In the genomic region with DNA sequence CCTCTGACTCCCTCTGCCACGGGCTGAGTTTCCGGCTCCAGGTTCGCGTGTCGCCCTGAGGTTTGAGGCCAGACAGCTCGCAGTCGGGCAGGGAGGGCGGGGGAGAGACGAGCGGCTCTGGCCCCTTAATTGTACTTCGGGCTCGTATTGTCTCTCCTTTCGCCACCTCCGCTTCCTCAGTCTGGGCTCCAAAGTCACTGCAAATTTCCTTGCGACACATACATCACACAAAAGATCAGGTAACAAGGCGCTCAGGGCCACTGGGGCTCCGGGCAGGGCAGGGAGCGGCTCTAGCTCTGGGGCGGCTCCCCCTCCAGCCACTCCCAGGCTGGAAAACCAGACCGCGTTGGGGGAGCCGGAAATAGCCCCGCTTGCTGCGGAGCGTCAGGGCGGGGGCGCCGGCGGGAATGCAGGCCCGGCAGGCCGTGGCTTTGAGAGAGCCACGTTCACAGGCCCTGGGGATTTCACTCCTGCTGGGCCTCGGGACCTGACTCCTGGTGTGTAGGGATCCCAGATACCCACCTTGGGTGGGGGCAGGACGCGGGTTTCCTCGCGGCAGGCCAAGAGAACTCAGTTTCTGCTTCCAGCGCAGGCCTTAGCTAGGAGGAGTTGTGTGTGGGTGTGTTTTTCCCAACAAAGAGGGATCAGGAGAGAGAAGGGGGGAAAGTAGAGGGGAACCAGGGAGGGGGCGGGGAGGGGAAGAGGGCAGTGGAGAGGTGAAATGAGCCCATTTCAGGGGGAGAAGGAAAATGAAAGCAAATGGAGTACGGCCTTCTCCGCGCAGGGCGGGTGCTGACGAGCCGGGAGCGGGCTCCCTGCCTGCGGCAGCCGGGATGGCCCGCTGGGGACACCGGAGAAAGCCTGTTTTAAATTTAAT, we compare ENCODE assay signal across 8 cellular contexts. TPM values are rescaled to one million over a fixed set of nuclear protein-coding genes. Genes with fewer than 3 reads are reported as not detected.
DNase-seq lines count a peak whose midpoint lies in the region; ATAC-seq and TF ChIP-seq lines count a peak whose summit lies in the region.

No MANE protein-coding gene starts in this region.

- POLR2A ChIA-PET in activated CD4-positive, alpha-beta T cell treated with anti-CD3 and anti-CD28 coated beads for 36 hours (lab: Charles Lee) = interaction anchor here (0.6 kb wide), 1 partner anchor 13 kb away, joined by 6 read pairs; a partner anchor contains a TSS
- POLR2A ChIA-PET in PC-3 (lab: Charles Lee; ENCODE audit: unreplicated experiment) = interaction anchor here (0.6 kb wide), 1 partner anchor 57 kb away, joined by 6 read pairs; no protein-coding TSS in a partner anchor

- H3K4me3 Mint-ChIP-seq in activated CD4-positive, alpha-beta T cell treated with anti-CD3 and anti-CD28 coated beads for 36 hours = peak overlapping the region; percentile 65

- 2 to 5% methylated on average over 50 of the region's 50 CpGs for WGBS in esophagus, 2 donors

- H3K4me1 Mint-ChIP-seq in activated CD4-positive, alpha-beta T cell treated with anti-CD3 and anti-CD28 coated beads for 36 hours = peaks cover 27% of the 10 kb centered on the region

- H3K36me3 ChIP-seq in PC-3 (ENCODE audit: low read depth, low read length) (no peaks in the 10 kb centered on the region), esophagus (ENCODE audit: control insufficient read depth in 2 of 2, insufficient read depth in 2 of 2, low read length in 1 of 2) (no peaks in the 10 kb centered on the region), neural cell (ENCODE audit: insufficient read depth, low read length) (no peaks in the 10 kb centered on the region)

- no peak for TF ChIP-seq EP300 in neural cell (conservative IDR thresholded peaks at IDR 0.05; ENCODE audit: poor library complexity, severe bottlenecking)

- H2AFZ ChIP-seq in PC-3 (ENCODE audit: low read length) (peak overlapping the region; percentile 80), neural cell (ENCODE audit: low read depth, low read length) (no peak overlapping the region)

- CTCF ChIA-PET in activated CD4-positive, alpha-beta T cell treated with anti-CD3 and anti-CD28 coated beads for 36 hours (lab: Charles Lee) = interaction anchor here (0.6 to 1.7 kb wide), 8 partner anchors 9 to 342 kb away, joined by 3 to 5 read pairs (median 3); no protein-coding TSS in a partner anchor
- CTCF ChIA-PET in PC-3 (lab: Charles Lee) = interaction anchor here (0.5 to 0.7 kb wide), 2 partner anchors 10 to 13 kb away, joined by 3 to 13 read pairs; a partner anchor contains a TSS

- H3K79me2 ChIP-seq in PC-3 (ENCODE audit: low read length) = peaks cover 82% of the 10 kb centered on the region
- H3K79me2 ChIP-seq in neural cell (replicated peaks; ENCODE audit: insufficient read depth, low read length) = no peaks in the 10 kb centered on the region

- no TSS peak for BruUV-seq in PC-3 (replicated peaks; lab: Mats Ljungman, UMichigan)

- peak; percentile 42 for ATAC-seq in activated CD4-positive, alpha-beta T cell treated with anti-CD3 and anti-CD28 coated beads for 36 hours
- ATAC-seq in PC-3 = peak; percentile 70

- DNase-seq in activated CD4-positive, alpha-beta T cell treated with anti-CD3 and anti-CD28 coated beads for 36 hours = peak; percentile 56
- no peak for DNase-seq in activated CD4-positive, alpha-beta T cell treated with anti-CD3 and anti-CD28 coated beads for 4 hours
- peak; percentile 83 for DNase-seq in PC-3
- DNase-seq in SHP77 (lab: John Stamatoyannopoulos, UW) = no peak
- DNase-seq in D341Med (ENCODE audit: low spot score) = no peak
- DNase-seq in NCI-H1694 treated with DMSO at 0.1 percent for 48 hours (lab: John Stamatoyannopoulos, UW) = no peak

- peaks cover 83% of the 10 kb centered on the region for H3K27me3 Mint-ChIP-seq in activated CD4-positive, alpha-beta T cell treated with anti-CD3 and anti-CD28 coated beads for 36 hours

- H3K9me3 ChIP-seq in PC-3 (ENCODE audit: low read length) = no peaks in the 10 kb centered on the region
- H3K9me3 ChIP-seq in esophagus (ENCODE audit: control insufficient read depth in 2 of 2, insufficient read depth in 1 of 2, low read depth in 1 of 2, low read length in 1 of 2) = no peaks in the 10 kb centered on the region
- H3K9me3 ChIP-seq in neural cell (ENCODE audit: low read length) = no peaks in the 10 kb centered on the region

- intact Hi-C loops in activated CD4-positive, alpha-beta T cell treated with anti-CD3 and anti-CD28 coated beads for 36 hours (cut with DNase I, micrococcal nuclease) = loop anchor here in 1 of 2 experiments (5.0 kb wide), 1 partner anchor 43 kb away; a partner anchor contains a TSS
- intact Hi-C loops in PC-3 (cut with micrococcal nuclease) = no loop called here

- H3K9me2 ChIP-seq in PC-3 (replicated peaks; ENCODE audit: low read length) (no peaks in the 10 kb centered on the region), neural cell (ENCODE audit: insufficient read depth, low read length) (no peaks in the 10 kb centered on the region)

- H3K4me3 ChIP-seq in PC-3 (ENCODE audit: low read length) (peak overlapping the region; percentile 78), esophagus (ENCODE audit: low read depth in 1 of 2, low read length in 2 of 2) (peak overlapping the region; percentile 46 to 62), neural cell (ENCODE audit: low read length) (no peak overlapping the region)

- H4K20me1 ChIP-seq in PC-3 (ENCODE audit: low read length) (no peaks in the 10 kb centered on the region), neural cell (ENCODE audit: insufficient read depth) (no peaks in the 10 kb centered on the region)

- H3K27ac ChIP-seq in PC-3 (ENCODE audit: low read length) = peak overlapping the region; percentile 86
- H3K27ac ChIP-seq in esophagus (ENCODE audit: low read depth in 2 of 2, low read length in 1 of 2) = no peak overlapping the region
- H3K27ac ChIP-seq in neural cell (ENCODE audit: low read length) = no peak overlapping the region

- no peak for TF ChIP-seq RAD21 in neural cell (conservative IDR thresholded peaks at IDR 0.05)

- H3K27ac Mint-ChIP-seq in activated CD4-positive, alpha-beta T cell treated with anti-CD3 and anti-CD28 coated beads for 36 hours = no peak overlapping the region

- H3K9ac ChIP-seq in PC-3 (ENCODE audit: low read length) (peak overlapping the region; percentile 94), neural cell (ENCODE audit: low read length) (no peak overlapping the region)

- no peak for TF ChIP-seq CTCF in PC-3 (conservative IDR thresholded peaks at IDR 0.05; ENCODE audit: low read depth, low read length)
- no peak for TF ChIP-seq CTCF in neural cell (IDR thresholded peaks at IDR 0.05; ENCODE audit: poor library complexity, severe bottlenecking)

- H3F3A ChIP-seq in PC-3 (ENCODE audit: low read length, unreplicated experiment) (no peaks in the 10 kb centered on the region), neural cell (ENCODE audit: insufficient read depth, low read length, poor library complexity, severe bottlenecking) (no peaks in the 10 kb centered on the region)

- no peaks in the 10 kb centered on the region for H3K9me3 Mint-ChIP-seq in activated CD4-positive, alpha-beta T cell treated with anti-CD3 and anti-CD28 coated beads for 36 hours (ENCODE audit: low read depth)

- no peaks in the 10 kb centered on the region for H3K36me3 Mint-ChIP-seq in activated CD4-positive, alpha-beta T cell treated with anti-CD3 and anti-CD28 coated beads for 36 hours (ENCODE audit: low read depth)

- H3K4me1 ChIP-seq in PC-3 (ENCODE audit: insufficient read depth, low read length) = peaks cover 38% of the 10 kb centered on the region
- H3K4me1 ChIP-seq in esophagus (ENCODE audit: control insufficient read depth in 2 of 2, insufficient read depth in 2 of 2, low read length in 1 of 2) = peaks cover under 1 to 10% of the 10 kb centered on the region in 2 donors

- H3K27me3 ChIP-seq in PC-3 (ENCODE audit: low read length) (no peaks in the 10 kb centered on the region), esophagus (ENCODE audit: control insufficient read depth in 1 of 2, insufficient read depth in 2 of 2, low read length in 2 of 2) (peaks cover 5 to 53% of the 10 kb centered on the region in 2 donors), neural cell (ENCODE audit: insufficient read depth, low read depth, low read length) (peaks cover 100% of the 10 kb centered on the region)

- H3K4me2 ChIP-seq in PC-3 (ENCODE audit: low read length) (peak overlapping the region; percentile 98), neural cell (ENCODE audit: low read length) (no peak overlapping the region)

TF ChIP-seq in neural cell, 6 proteins besides CTCF, POLR2A, EP300 and RAD21:
- TF ChIP-seq SMC3 (conservative IDR thresholded peaks at IDR 0.05; ENCODE audit: poor library complexity) = no peak
- TF ChIP-seq MXI1 (conservative IDR thresholded peaks at IDR 0.05; ENCODE audit: poor library complexity, severe bottlenecking) = no peak
- TF ChIP-seq EZH2 (IDR thresholded peaks at IDR 0.05; ENCODE audit: borderline replicate concordance, insufficient read depth, low read length, poor library complexity, severe bottlenecking) = peak; percentile 85
TF ChIP-seq in neural cell: peak in this region for 1.

RNA-seq across cellular contexts. Expression of a gene that starts 4.4 kb away (rescaled TPM):
- not detected for total RNA-seq in activated CD4-positive, alpha-beta T cell treated with anti-CD3 and anti-CD28 coated beads for 36 hours
- total RNA-seq in PC-3 (2014; rRNA removed) = 1.5 and 1.8 TPM in 2 replicates
- under 1 TPM; 0.20 to 0.51 TPM for polyA plus RNA-seq in esophagus
- not detected in 2 replicates for polyA plus RNA-seq in neural cell
- polyA minus RNA-seq in neural cell = not detected in 2 replicates

RNA-seq across cellular contexts. Expression of a gene that starts 10.6 kb away (rescaled TPM):
- not detected for total RNA-seq in activated CD4-positive, alpha-beta T cell treated with anti-CD3 and anti-CD28 coated beads for 36 hours
- total RNA-seq in PC-3 (2014; rRNA removed) = 0.69 and 2.9 TPM in 2 replicates
- under 1 TPM; 0.02 to 0.04 TPM for polyA plus RNA-seq in esophagus
- polyA plus RNA-seq in neural cell = not detected in 2 replicates
- polyA minus RNA-seq in neural cell = not detected in 2 replicates

RNA-seq across cellular contexts. Expression of a gene that starts 13.2 kb away (rescaled TPM):
- total RNA-seq in activated CD4-positive, alpha-beta T cell treated with anti-CD3 and anti-CD28 coated beads for 36 hours = not detected
- total RNA-seq in PC-3 (2014; rRNA removed) = 1.1 and 2.4 TPM in 2 replicates
- under 1 TPM; 0.04 to 0.21 TPM for polyA plus RNA-seq in esophagus
- polyA plus RNA-seq in neural cell = not detected in 2 replicates
- not detected in 2 replicates for polyA minus RNA-seq in neural cell

RNA-seq across cellular contexts. Expression of a gene that starts 20.8 kb away (rescaled TPM):
- total RNA-seq in activated CD4-positive, alpha-beta T cell treated with anti-CD3 and anti-CD28 coated beads for 36 hours = not detected
- total RNA-seq in PC-3 (2014; rRNA removed) = 3.5 and 4.3 TPM in 2 replicates
- polyA plus RNA-seq in esophagus = not detected
- polyA plus RNA-seq in neural cell = not detected in 2 replicates
- polyA minus RNA-seq in neural cell = not detected in 2 replicates

RNA-seq across cellular contexts. Expression of a gene that starts 22.6 kb away (rescaled TPM):
- not detected for total RNA-seq in activated CD4-positive, alpha-beta T cell treated with anti-CD3 and anti-CD28 coated beads for 36 hours
- 0.84 and 1.2 TPM in 2 replicates for total RNA-seq in PC-3 (2014; rRNA removed)
- polyA plus RNA-seq in esophagus (not detected), neural cell (not detected in 2 replicates)
- not detected in 2 replicates for polyA minus RNA-seq in neural cell

Comparison
In these comparisons a context has a peak if more than half of its experiments do, and no peak if none do; other contexts are left out.
1. DNase-seq: peak in activated CD4-positive, alpha-beta T cell treated with anti-CD3 and anti-CD28 coated beads for 36 hours (single experiment) and PC-3 (single experiment); none in activated CD4-positive, alpha-beta T cell treated with anti-CD3 and anti-CD28 coated beads for 4 hours (0 of 2), SHP77 (0 of 2), D341Med (single experiment) and NCI-H1694 treated with DMSO at 0.1 percent for 48 hours (single experiment).